ENCODE assay signal across 1 cellular context in the genomic region with DNA sequence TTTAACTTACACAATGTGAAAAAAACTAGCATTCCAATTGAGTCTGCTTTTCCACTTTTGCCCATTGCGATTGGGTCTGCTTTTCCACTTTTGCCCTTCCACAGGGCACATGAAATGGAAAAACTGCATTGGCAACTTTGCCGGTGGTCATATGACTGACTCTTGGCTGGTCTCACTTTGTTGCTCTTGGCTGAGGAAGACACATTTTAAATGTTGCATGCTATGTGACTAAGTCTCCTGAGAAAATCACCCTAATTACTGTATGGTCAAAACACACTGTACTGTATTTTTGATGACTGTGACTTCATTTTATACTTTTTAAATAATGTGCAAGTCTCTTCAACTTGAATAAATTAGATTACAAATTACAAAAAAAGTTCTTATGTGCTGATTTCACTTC.
TF ChIP-seq lines count a peak whose summit lies in the region.

No MANE protein-coding gene starts in this region.

TF ChIP-seq in SK-N-SH treated with all-trans-retinoic acid at 6 μM for 48 hours, 23 proteins besides CTCF, POLR2A, EP300 and RAD21 (continued from another document):
- TF ChIP-seq CSDC2 (CRISPR knock-in tag; IDR thresholded peaks at IDR 0.05) (no peak), BACH2 (CRISPR knock-in tag; IDR thresholded peaks at IDR 0.05; ENCODE audit: borderline replicate concordance) (no peak), CREB5 (CRISPR knock-in tag; IDR thresholded peaks at IDR 0.05; ENCODE audit: low read depth) (no peak), TOX (CRISPR knock-in tag; IDR thresholded peaks at IDR 0.05; ENCODE audit: borderline replicate concordance) (no peak), ARNTL (CRISPR knock-in tag; IDR thresholded peaks at IDR 0.05; ENCODE audit: borderline replicate concordance, low read depth) (no peak), ZFP3 (CRISPR knock-in tag; IDR thresholded peaks at IDR 0.05) (no peak)
TF ChIP-seq in SK-N-SH treated with all-trans-retinoic acid at 6 μM for 48 hours: peak in this region for 0.
